Comparison of ENCODE assay signal across 30 cellular contexts in genomic region chr19:31099470-31100190, GRCh38.
DNase-seq lines count a peak whose midpoint lies in the region; ATAC-seq, FAIRE-seq and TF ChIP-seq lines count a peak whose summit lies in the region.
"Had no signal": no experiment of that assay in that cellular context is flagged by ENCODE, and none has a peak within 500 bp of the region (broad histone marks: within the 10 kb centered on the region; RNA-seq: fewer than 3 reads in every experiment).

No MANE protein-coding gene starts in this region.

- H3K9ac ChIP-seq in PC-3 (ENCODE audit: low read length) (no peak overlapping the region), mesenchymal stem cell (ENCODE audit: low read length) (no peak overlapping the region)

- H3K36me3 ChIP-seq in PC-3 (ENCODE audit: low read depth, low read length) (no peaks in the 10 kb centered on the region), mesenchymal stem cell (ENCODE audit: control insufficient read depth in 1 of 2, insufficient read depth in 2 of 2, low read depth in 1 of 2, low read length in 2 of 2) (no peaks in the 10 kb centered on the region), small intestine (ENCODE audit: control insufficient read depth in 2 of 2, insufficient read depth in 2 of 2, low read length in 2 of 2) (no peaks in the 10 kb centered on the region)
- H3K36me3 ChIP-seq: gastrocnemius medialis, right lobe of liver, upper lobe of left lung had no signal

- no peak overlapping the region for H3K14ac ChIP-seq in mesenchymal stem cell (ENCODE audit: low read length in 2 of 2)

- H3K79me2 ChIP-seq in PC-3 (ENCODE audit: low read length): no peaks in the 10 kb centered on the region

- no peak overlapping the region for H2BK120ac ChIP-seq in mesenchymal stem cell (ENCODE audit: low read depth, low read length)

- TF ChIP-seq CTCF in AG09319 (IDR thresholded peaks at IDR 0.05; ENCODE audit: low read depth, low read length): peak; percentile 24
- no peak for TF ChIP-seq CTCF in PC-3 (conservative IDR thresholded peaks at IDR 0.05; ENCODE audit: low read depth, low read length)
- TF ChIP-seq CTCF in epithelial cell of esophagus (IDR thresholded peaks at IDR 0.05; ENCODE audit: insufficient read depth, low read depth, low read length, missing control alignments): no peak

- no peak overlapping the region for H3K23ac ChIP-seq in mesenchymal stem cell (ENCODE audit: low read length in 2 of 2)

- no peaks in the 10 kb centered on the region for H3K9me3 ChIP-seq in PC-3 (ENCODE audit: low read length)
- H3K9me3 ChIP-seq in mesenchymal stem cell (ENCODE audit: control insufficient read depth, low read length): no peaks in the 10 kb centered on the region
- no peaks in the 10 kb centered on the region for H3K9me3 ChIP-seq in small intestine (ENCODE audit: control insufficient read depth, low read depth)
- H3K9me3 ChIP-seq: gastrocnemius medialis, right lobe of liver, upper lobe of left lung had no signal

- no peak for FAIRE-seq in small intestine (lab: Jason Lieb, UNC)
- FAIRE-seq: HTR-8/SVneo had no signal

- H3K4me1 ChIP-seq in PC-3 (ENCODE audit: insufficient read depth, low read length) (no peaks in the 10 kb centered on the region), mesenchymal stem cell (ENCODE audit: control insufficient read depth, insufficient read depth, low read depth, low read length) (peaks cover 21% of the 10 kb centered on the region), small intestine (ENCODE audit: control insufficient read depth in 2 of 2, insufficient read depth in 1 of 2, low read depth in 1 of 2, low read length in 1 of 2) (no peaks in the 10 kb centered on the region)
- H3K4me1 ChIP-seq: gastrocnemius medialis, right lobe of liver, upper lobe of left lung had no signal

- POLR2A ChIA-PET in PC-3 (lab: Charles Lee; ENCODE audit: unreplicated experiment): no interaction called here

- no peaks in the 10 kb centered on the region for H4K20me1 ChIP-seq in PC-3 (ENCODE audit: low read length)

- H3K18ac ChIP-seq in mesenchymal stem cell (ENCODE audit: low read depth in 1 of 2, low read length in 2 of 2): peak overlapping the region in 1 of 2 experiments; percentile 37

- H3K9me2 ChIP-seq in PC-3 (replicated peaks; ENCODE audit: low read length): no peaks in the 10 kb centered on the region

- DNase-seq in AG09319 (ENCODE audit: extremely low read depth, low read depth): peak; percentile 19
- peak; percentile 1 for DNase-seq in PC-3
- DNase-seq in epithelial cell of esophagus (ENCODE audit: low read depth): peak; percentile 61
- no peak for DNase-seq in mesenchymal stem cell
- DNase-seq in small intestine: no peak
- DNase-seq in GOT3 (lab: John Stamatoyannopoulos, UW): no peak
- DNase-seq: activated CD4-positive, alpha-beta T cell treated with anti-CD3 and anti-CD28 coated beads for 48 hours; activated CD8-positive, alpha-beta memory T cell treated with anti-CD3 and anti-CD28 coated beads for 24 hours; activated effector memory CD4-positive, alpha-beta T cell treated with anti-CD3 and anti-CD28 coated beads, Interleukin-2, amount 50 U/mL, for 16 hours; activated naive CD8-positive, alpha-beta T cell treated with anti-CD3 and anti-CD28 coated beads, Interleukin-2, amount 10 ng/mL, durations not matched to agents 7 days and 5 days; CD4-positive, alpha-beta memory T cell; EL; gastrocnemius medialis; HCEC 1CT; KBM-7; left colon; NCI-H1417 treated with DMSO at 0.1 percent for 48 hours; NCI-H2081; NCI-H2227 treated with DMSO at 0.1 percent for 48 hours; right lobe of liver; RPMI8226; stimulated activated CD4-positive, alpha-beta T cell treated with anti-CD3 and anti-CD28 coated beads, Interleukin-4, amount 100 ng/mL, for 4 hours; substantia nigra; T-helper 9 cell; upper lobe of left lung had no signal

- H4K91ac ChIP-seq in mesenchymal stem cell (ENCODE audit: low read length): no peak overlapping the region

- H3K79me1 ChIP-seq in mesenchymal stem cell (replicated peaks; ENCODE audit: low read length, poor library complexity, severe bottlenecking): no peaks in the 10 kb centered on the region

- H4K8ac ChIP-seq in mesenchymal stem cell (ENCODE audit: low read length): peak overlapping the region; percentile 14

- BruUV-seq in PC-3 (replicated peaks; lab: Mats Ljungman, UMichigan): no TSS peak

- H2BK12ac ChIP-seq in mesenchymal stem cell (ENCODE audit: low read length in 2 of 2): no peak overlapping the region

- H2AK5ac ChIP-seq in mesenchymal stem cell (ENCODE audit: low read length, severe bottlenecking): peak overlapping the region; percentile 17

- H2BK5ac ChIP-seq in mesenchymal stem cell (ENCODE audit: low read depth, low read length, poor library complexity, severe bottlenecking): peak overlapping the region; percentile 46

- no peaks in the 10 kb centered on the region for H3F3A ChIP-seq in PC-3 (ENCODE audit: low read length, unreplicated experiment)

- CTCF ChIA-PET in PC-3 (lab: Charles Lee): no interaction called here

- no peak for ATAC-seq in PC-3
- ATAC-seq in HG02642 (IDR thresholded peaks at IDR 0.05; ENCODE audit: poor library complexity, unreplicated experiment): no peak
- ATAC-seq in HG03378 (IDR thresholded peaks at IDR 0.05; ENCODE audit: unreplicated experiment): no peak
- ATAC-seq: gastrocnemius medialis; left colon; right lobe of liver; stimulated activated memory B cell treated with anti-CD40 and anti-IgM and Interleukin-4, amounts not matched to agents 10 μg/mL and 1 μg/mL and 100 μg/mL, for 72 hours had no signal

- intact Hi-C loops in PC-3 (cut with micrococcal nuclease): no loop called here

- H2AFZ ChIP-seq in PC-3 (ENCODE audit: low read length) (no peak overlapping the region), mesenchymal stem cell (ENCODE audit: low read depth, low read length) (no peak overlapping the region)

- no peak overlapping the region for H2BK15ac ChIP-seq in mesenchymal stem cell (ENCODE audit: low read depth, poor library complexity, severe bottlenecking)

- H3K4me3 ChIP-seq in PC-3 (ENCODE audit: low read length) (no peak overlapping the region), epithelial cell of esophagus (ENCODE audit: low read length) (no peak overlapping the region), mesenchymal stem cell (ENCODE audit: insufficient read depth in 1 of 2, low read depth in 1 of 2, low read length in 2 of 2) (no peak overlapping the region), small intestine (ENCODE audit: low read depth in 1 of 2, low read length in 2 of 2) (no peak overlapping the region)
- H3K4me3 ChIP-seq: gastrocnemius medialis, right lobe of liver, upper lobe of left lung had no signal

- H3K27me3 ChIP-seq in PC-3 (ENCODE audit: low read length): no peaks in the 10 kb centered on the region
- no peaks in the 10 kb centered on the region for H3K27me3 ChIP-seq in mesenchymal stem cell (ENCODE audit: control insufficient read depth in 1 of 2, insufficient read depth in 1 of 2, low read length in 2 of 2)
- H3K27me3 ChIP-seq in small intestine (ENCODE audit: control insufficient read depth in 2 of 2, insufficient read depth in 2 of 2, low read length in 2 of 2): no peaks in the 10 kb centered on the region
- H3K27me3 ChIP-seq: gastrocnemius medialis, right lobe of liver, upper lobe of left lung had no signal

- H3K4me2 ChIP-seq in PC-3 (ENCODE audit: low read length): no peak overlapping the region
- no peak overlapping the region for H3K4me2 ChIP-seq in mesenchymal stem cell (ENCODE audit: low read length, poor library complexity, severe bottlenecking)

- H3K4ac ChIP-seq in mesenchymal stem cell (ENCODE audit: low read depth in 1 of 2, low read length in 2 of 2): no peak overlapping the region

- H3K27ac ChIP-seq in PC-3 (ENCODE audit: low read length): no peak overlapping the region
- H3K27ac ChIP-seq in mesenchymal stem cell (ENCODE audit: low read length, poor library complexity, severe bottlenecking): peak overlapping the region; percentile 71
- no peak overlapping the region for H3K27ac ChIP-seq in small intestine (ENCODE audit: low read depth in 1 of 2, low read length in 1 of 2)
- H3K27ac ChIP-seq: gastrocnemius medialis, right lobe of liver, upper lobe of left lung, VCaP had no signal

- 54% methylated on average over 3 of the region's 4 CpGs for WGBS in mesenchymal stem cell
- 58 to 62% (median 61%) methylated on average over 4 of the region's 4 CpGs for WGBS in small intestine, 3 donors

Comparison
In these comparisons a context has a peak if more than half of its experiments do, and no peak if none do; other contexts are left out.
1. DNase-seq: peak in AG09319 (single experiment), PC-3 (single experiment) and epithelial cell of esophagus (single experiment); none in mesenchymal stem cell (single experiment), small intestine (single experiment) and GOT3 (single experiment).